In genomic region chr17:78128616-78129384, GRCh38 we compare ENCODE assay signal across 1 cellular context.
A peak's percentile ranks its signal among the peaks of the same experiment; 100 is the strongest.
TF ChIP-seq lines count a peak whose summit lies in the region.

TMC6 (minus strand) TSS chr17:78128755; CDS start chr17:78126832, 1,923 bp downstream.

TF ChIP-seq in HepG2, 621 proteins besides CTCF, POLR2A, EP300 and RAD21 (continued from another document and continues in another):
- no peak for TF ChIP-seq ZNF770 (CRISPR knock-in tag; IDR thresholded peaks at IDR 0.05)
- peak; percentile 85; the same call in 1 of the 2 replicates for TF ChIP-seq MXD4 (CRISPR knock-in tag; IDR thresholded peaks at IDR 0.05)
- peak; percentile 1; the same call in 1 of the 2 replicates for TF ChIP-seq ZNF350 (CRISPR knock-in tag; IDR thresholded peaks at IDR 0.05; ENCODE audit: borderline replicate concordance, low read depth)
- no peak for TF ChIP-seq MBNL3 (CRISPR knock-in tag; conservative IDR thresholded peaks at IDR 0.05)
- peak; percentile 76 for TF ChIP-seq TAF1 (CRISPR knock-in tag; IDR thresholded peaks at IDR 0.05)
- TF ChIP-seq ASH2L (IDR thresholded peaks at IDR 0.05; ENCODE audit: insufficient read length, low read depth, low read length): no peak
- TF ChIP-seq ZNF207 (IDR thresholded peaks at IDR 0.05; ENCODE audit: borderline replicate concordance): no peak
- TF ChIP-seq IRF1 (CRISPR knock-in tag; IDR thresholded peaks at IDR 0.05; ENCODE audit: low read depth): 0 out of 2 replicates have a peak, but pooled peaks have one; percentile 39
- TF ChIP-seq KLF16 (CRISPR knock-in tag; IDR thresholded peaks at IDR 0.05): peak in 1 of 2 experiments; percentile 65; a peak in 2 of 4 replicates
- no peak for TF ChIP-seq SKI (IDR thresholded peaks at IDR 0.05; ENCODE audit: partially characterized antibody)
- 0 out of 2 replicates have a peak, but pooled peaks have one; percentile 19 for TF ChIP-seq ZNF670 (CRISPR knock-in tag; IDR thresholded peaks at IDR 0.05; ENCODE audit: borderline replicate concordance)
- TF ChIP-seq, protein P1, sequence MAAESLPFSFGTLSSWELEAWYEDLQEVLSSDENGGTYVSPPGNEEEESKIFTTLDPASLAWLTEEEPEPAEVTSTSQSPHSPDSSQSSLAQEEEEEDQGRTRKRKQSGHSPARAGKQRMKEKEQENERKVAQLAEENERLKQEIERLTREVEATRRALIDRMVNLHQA (CRISPR knock-in tag; IDR thresholded peaks at IDR 0.05): no peak
- TF ChIP-seq, protein P2, sequence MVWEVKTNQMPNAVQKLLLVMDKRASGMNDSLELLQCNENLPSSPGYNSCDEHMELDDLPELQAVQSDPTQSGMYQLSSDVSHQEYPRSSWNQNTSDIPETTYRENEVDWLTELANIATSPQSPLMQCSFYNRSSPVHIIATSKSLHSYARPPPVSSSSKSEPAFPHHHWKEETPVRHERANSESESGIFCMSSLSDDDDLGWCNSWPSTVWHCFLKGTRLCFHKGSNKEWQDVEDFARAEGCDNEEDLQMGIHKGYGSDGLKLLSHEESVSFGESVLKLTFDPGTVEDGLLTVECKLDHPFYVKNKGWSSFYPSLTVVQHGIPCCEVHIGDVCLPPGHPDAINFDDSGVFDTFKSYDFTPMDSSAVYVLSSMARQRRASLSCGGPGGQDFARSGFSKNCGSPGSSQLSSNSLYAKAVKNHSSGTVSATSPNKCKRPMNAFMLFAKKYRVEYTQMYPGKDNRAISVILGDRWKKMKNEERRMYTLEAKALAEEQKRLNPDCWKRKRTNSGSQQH (CRISPR knock-in tag; IDR thresholded peaks at IDR 0.05; ENCODE audit: low read depth): 0 out of 2 replicates have a peak, but pooled peaks have one; percentile 11
- TF ChIP-seq ZNF292 (CRISPR knock-in tag; IDR thresholded peaks at IDR 0.05; ENCODE audit: borderline replicate concordance, low read depth): no peak
- TF ChIP-seq ZNF558 (CRISPR knock-in tag; IDR thresholded peaks at IDR 0.05; ENCODE audit: borderline replicate concordance): no peak
- TF ChIP-seq ZNF274 (CRISPR knock-in tag; IDR thresholded peaks at IDR 0.05): no peak; the same call in 1 of the 2 replicates
- no peak for TF ChIP-seq MTA1 (CRISPR knock-in tag; IDR thresholded peaks at IDR 0.05; ENCODE audit: borderline replicate concordance)
- peak; percentile 21; the same call in 1 of the 2 replicates for TF ChIP-seq GATA4 (IDR thresholded peaks at IDR 0.05; ENCODE audit: borderline replicate concordance, low read depth)
- TF ChIP-seq, protein P3, sequence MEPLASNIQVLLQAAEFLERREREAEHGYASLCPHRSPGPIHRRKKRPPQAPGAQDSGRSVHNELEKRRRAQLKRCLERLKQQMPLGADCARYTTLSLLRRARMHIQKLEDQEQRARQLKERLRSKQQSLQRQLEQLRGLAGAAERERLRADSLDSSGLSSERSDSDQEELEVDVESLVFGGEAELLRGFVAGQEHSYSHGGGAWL (CRISPR knock-in tag; IDR thresholded peaks at IDR 0.05): peak; percentile 68; the same call in 1 of the 2 replicates
- no peak for TF ChIP-seq ZNF576 (CRISPR knock-in tag; IDR thresholded peaks at IDR 0.05)
- TF ChIP-seq, protein P4, sequence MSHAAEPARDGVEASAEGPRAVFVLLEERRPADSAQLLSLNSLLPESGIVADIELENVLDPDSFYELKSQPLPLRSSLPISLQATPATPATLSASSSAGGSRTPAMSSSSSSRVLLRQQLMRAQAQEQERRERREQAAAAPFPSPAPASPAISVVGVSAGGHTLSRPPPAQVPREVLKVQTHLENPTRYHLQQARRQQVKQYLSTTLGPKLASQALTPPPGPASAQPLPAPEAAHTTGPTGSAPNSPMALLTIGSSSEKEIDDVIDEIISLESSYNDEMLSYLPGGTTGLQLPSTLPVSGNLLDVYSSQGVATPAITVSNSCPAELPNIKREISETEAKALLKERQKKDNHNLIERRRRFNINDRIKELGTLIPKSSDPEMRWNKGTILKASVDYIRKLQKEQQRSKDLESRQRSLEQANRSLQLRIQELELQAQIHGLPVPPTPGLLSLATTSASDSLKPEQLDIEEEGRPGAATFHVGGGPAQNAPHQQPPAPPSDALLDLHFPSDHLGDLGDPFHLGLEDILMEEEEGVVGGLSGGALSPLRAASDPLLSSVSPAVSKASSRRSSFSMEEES (CRISPR knock-in tag; IDR thresholded peaks at IDR 0.05): peak; percentile 21
- TF ChIP-seq SOX13 (IDR thresholded peaks at IDR 0.05): 0 out of 2 replicates have a peak, but pooled peaks have one; percentile 42
- peak in 1 of 2 experiments; percentile 43; a peak in 1 of 4 replicates for TF ChIP-seq SOX13 (CRISPR knock-in tag; conservative IDR thresholded peaks at IDR 0.05 in 1 of 2, IDR thresholded peaks at IDR 0.05 in 1 of 2)
- no peak for TF ChIP-seq SNAPC2 (CRISPR knock-in tag; IDR thresholded peaks at IDR 0.05)
- no peak; the same call in 1 of the 2 replicates for TF ChIP-seq FOXO1 (CRISPR knock-in tag; IDR thresholded peaks at IDR 0.05)
- TF ChIP-seq TERF1 (CRISPR knock-in tag; IDR thresholded peaks at IDR 0.05): no peak
- 0 out of 2 replicates have a peak, but pooled peaks have one; percentile 62 for TF ChIP-seq MYC (CRISPR knock-in tag; IDR thresholded peaks at IDR 0.05; ENCODE audit: borderline replicate concordance)
- peak; percentile 82 for TF ChIP-seq RBFOX2 (IDR thresholded peaks at IDR 0.05; ENCODE audit: low read depth, low read length)
- no peak; the same call in 1 of the 2 replicates for TF ChIP-seq HDAC2 (CRISPR knock-in tag; IDR thresholded peaks at IDR 0.05)
- no peak; the same call in 1 of the 2 replicates for TF ChIP-seq CSRNP1 (CRISPR knock-in tag; IDR thresholded peaks at IDR 0.05)
- no peak for TF ChIP-seq CREB1 (IDR thresholded peaks at IDR 0.05)
- TF ChIP-seq CREB1 (CRISPR knock-in tag; IDR thresholded peaks at IDR 0.05): no peak
- TF ChIP-seq, protein P5, sequence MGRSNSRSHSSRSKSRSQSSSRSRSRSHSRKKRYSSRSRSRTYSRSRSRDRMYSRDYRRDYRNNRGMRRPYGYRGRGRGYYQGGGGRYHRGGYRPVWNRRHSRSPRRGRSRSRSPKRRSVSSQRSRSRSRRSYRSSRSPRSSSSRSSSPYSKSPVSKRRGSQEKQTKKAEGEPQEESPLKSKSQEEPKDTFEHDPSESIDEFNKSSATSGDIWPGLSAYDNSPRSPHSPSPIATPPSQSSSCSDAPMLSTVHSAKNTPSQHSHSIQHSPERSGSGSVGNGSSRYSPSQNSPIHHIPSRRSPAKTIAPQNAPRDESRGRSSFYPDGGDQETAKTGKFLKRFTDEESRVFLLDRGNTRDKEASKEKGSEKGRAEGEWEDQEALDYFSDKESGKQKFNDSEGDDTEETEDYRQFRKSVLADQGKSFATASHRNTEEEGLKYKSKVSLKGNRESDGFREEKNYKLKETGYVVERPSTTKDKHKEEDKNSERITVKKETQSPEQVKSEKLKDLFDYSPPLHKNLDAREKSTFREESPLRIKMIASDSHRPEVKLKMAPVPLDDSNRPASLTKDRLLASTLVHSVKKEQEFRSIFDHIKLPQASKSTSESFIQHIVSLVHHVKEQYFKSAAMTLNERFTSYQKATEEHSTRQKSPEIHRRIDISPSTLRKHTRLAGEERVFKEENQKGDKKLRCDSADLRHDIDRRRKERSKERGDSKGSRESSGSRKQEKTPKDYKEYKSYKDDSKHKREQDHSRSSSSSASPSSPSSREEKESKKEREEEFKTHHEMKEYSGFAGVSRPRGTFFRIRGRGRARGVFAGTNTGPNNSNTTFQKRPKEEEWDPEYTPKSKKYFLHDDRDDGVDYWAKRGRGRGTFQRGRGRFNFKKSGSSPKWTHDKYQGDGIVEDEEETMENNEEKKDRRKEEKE (IDR thresholded peaks at IDR 0.05): no peak
- no peak; the same call in none of the 2 replicates for TF ChIP-seq ADNP (CRISPR knock-in tag; IDR thresholded peaks at IDR 0.05)
- TF ChIP-seq NR2F2 (IDR thresholded peaks at IDR 0.05; ENCODE audit: borderline replicate concordance, low read depth): peak; percentile 26; the same call in 1 of the 2 replicates
- TF ChIP-seq ZNF605 (CRISPR knock-in tag; IDR thresholded peaks at IDR 0.05): peak; percentile 10; the same call in 1 of the 2 replicates
- no peak for TF ChIP-seq ZNF530 (CRISPR knock-in tag; IDR thresholded peaks at IDR 0.05; ENCODE audit: low read depth)
- no peak for TF ChIP-seq ZNF776 (CRISPR knock-in tag; IDR thresholded peaks at IDR 0.05)
- no peak for TF ChIP-seq ZFP1 (CRISPR knock-in tag; IDR thresholded peaks at IDR 0.05)
- no peak for TF ChIP-seq ZBTB33 (CRISPR knock-in tag; IDR thresholded peaks at IDR 0.05)
- no peak for TF ChIP-seq TRIM24 (CRISPR knock-in tag; IDR thresholded peaks at IDR 0.05)
- TF ChIP-seq, protein P6, sequence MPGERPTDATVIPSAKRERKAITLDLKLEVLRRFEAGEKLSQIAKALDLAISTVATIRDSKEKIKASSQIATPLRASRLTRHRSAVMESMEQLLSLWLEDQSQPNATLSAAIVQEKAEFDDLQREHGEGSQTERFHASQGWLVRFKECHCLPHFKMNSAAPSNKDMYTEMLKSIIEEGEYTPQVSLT (CRISPR knock-in tag; IDR thresholded peaks at IDR 0.05; ENCODE audit: borderline replicate concordance, low read depth): no peak
- TF ChIP-seq JUN (CRISPR knock-in tag; IDR thresholded peaks at IDR 0.05): no peak
- 0 out of 2 replicates have a peak, but pooled peaks have one; percentile 3 for TF ChIP-seq ZFP37 (CRISPR knock-in tag; IDR thresholded peaks at IDR 0.05; ENCODE audit: borderline replicate concordance)
- no peak for TF ChIP-seq ZNF276 (CRISPR knock-in tag; IDR thresholded peaks at IDR 0.05; ENCODE audit: low read depth)
